ENCODE assay signal across 16 cellular contexts in the genomic region with DNA sequence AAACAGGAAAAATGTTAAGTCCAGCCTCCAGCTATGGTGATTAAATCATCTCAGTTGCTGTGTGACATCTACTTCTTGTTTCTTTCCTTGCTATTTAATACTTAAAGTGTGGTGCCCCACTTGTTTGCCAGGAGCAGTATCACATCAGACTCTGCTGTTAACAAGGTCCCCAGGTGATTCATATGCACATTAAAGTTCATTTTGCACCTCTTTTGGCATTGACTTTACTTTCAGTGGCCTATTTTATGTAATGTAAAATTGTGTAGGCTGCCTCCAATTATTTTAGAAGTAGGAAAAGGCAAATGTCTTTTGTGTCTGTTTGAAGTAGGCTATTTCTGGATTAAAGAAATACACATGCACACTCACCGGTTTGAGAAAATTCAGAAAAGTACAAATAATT. TPM values are rescaled to one million over a fixed set of nuclear protein-coding genes. Genes with fewer than 3 reads are reported as not detected.
A peak's percentile ranks its signal among the peaks of the same experiment; 100 is the strongest.
DNase-seq lines count a peak whose midpoint lies in the region; ATAC-seq and TF ChIP-seq lines count a peak whose summit lies in the region.
"Had no signal": no experiment of that assay in that cellular context is flagged by ENCODE, and none has a peak within 500 bp of the region (broad histone marks: within the 10 kb centered on the region; RNA-seq: fewer than 3 reads in every experiment).

No MANE protein-coding gene starts in this region.

- peak overlapping the region in 1 of 2 donors; percentile 1 for H3K4me3 Mint-ChIP-seq in stimulated activated naive CD8-positive, alpha-beta T cell treated with anti-CD3 and anti-CD28 coated beads, Interleukin-15, amount 100 ng/mL, for 72 hours
- H3K4me3 Mint-ChIP-seq in activated naive CD8-positive, alpha-beta T cell treated with anti-CD3 and anti-CD28 coated beads, Interleukin-2, amount 50 U/mL, for 24 hours: no peak overlapping the region
- H3K4me3 Mint-ChIP-seq: HFFc6 had no signal

- no peak for TF ChIP-seq CTCF in fibroblast of the aortic adventitia (IDR thresholded peaks at IDR 0.05; ENCODE audit: insufficient read depth, low read length)

- H3K27me3 Mint-ChIP-seq in stimulated activated naive CD8-positive, alpha-beta T cell treated with anti-CD3 and anti-CD28 coated beads, Interleukin-15, amount 100 ng/mL, for 72 hours: peaks cover 5% of the 10 kb centered on the region
- H3K27me3 Mint-ChIP-seq in activated naive CD8-positive, alpha-beta T cell treated with anti-CD3 and anti-CD28 coated beads, Interleukin-2, amount 50 U/mL, for 24 hours: peaks cover 3% of the 10 kb centered on the region

- H3K9me3 Mint-ChIP-seq in stimulated activated naive CD8-positive, alpha-beta T cell treated with anti-CD3 and anti-CD28 coated beads, Interleukin-15, amount 100 ng/mL, for 72 hours: no peaks in the 10 kb centered on the region
- no peaks in the 10 kb centered on the region for H3K9me3 Mint-ChIP-seq in activated naive CD8-positive, alpha-beta T cell treated with anti-CD3 and anti-CD28 coated beads, Interleukin-2, amount 50 U/mL, for 24 hours
- H3K9me3 Mint-ChIP-seq: CD4-positive, alpha-beta memory T cell; HFFc6 had no signal

- H3K4me3 ChIP-seq in fibroblast of the aortic adventitia (ENCODE audit: low read depth, low read length): no peak overlapping the region
- H3K4me3 ChIP-seq: A549 had no signal

- H3K27ac Mint-ChIP-seq in stimulated activated naive CD8-positive, alpha-beta T cell treated with anti-CD3 and anti-CD28 coated beads, Interleukin-15, amount 100 ng/mL, for 72 hours: no peak overlapping the region
- no peak overlapping the region for H3K27ac Mint-ChIP-seq in activated naive CD8-positive, alpha-beta T cell treated with anti-CD3 and anti-CD28 coated beads, Interleukin-2, amount 50 U/mL, for 24 hours
- H3K27ac Mint-ChIP-seq: HFFc6 had no signal

- peak; percentile 64 for ATAC-seq in stimulated activated naive CD8-positive, alpha-beta T cell treated with anti-CD3 and anti-CD28 coated beads, Interleukin-15, amount 100 ng/mL, for 72 hours
- ATAC-seq in stimulated activated naive CD8-positive, alpha-beta T cell treated with anti-CD3 and anti-CD28 coated beads, Interleukin-15, Interleukin-2, amounts not matched to agents 100 U/mL and 50 U/mL, for 24 hours: no peak
- peak; percentile 40 for ATAC-seq in activated naive CD8-positive, alpha-beta T cell treated with anti-CD3 and anti-CD28 coated beads, Interleukin-2, amount 50 U/mL, for 24 hours
- ATAC-seq in GM18502 (IDR thresholded peaks at IDR 0.05; ENCODE audit: poor library complexity, unreplicated experiment): no peak
- ATAC-seq: A549 had no signal

- H3K4me1 Mint-ChIP-seq in stimulated activated naive CD8-positive, alpha-beta T cell treated with anti-CD3 and anti-CD28 coated beads, Interleukin-15, amount 100 ng/mL, for 72 hours: no peaks in the 10 kb centered on the region
- peaks cover 9% of the 10 kb centered on the region for H3K4me1 Mint-ChIP-seq in activated naive CD8-positive, alpha-beta T cell treated with anti-CD3 and anti-CD28 coated beads, Interleukin-2, amount 50 U/mL, for 24 hours
- H3K4me1 Mint-ChIP-seq: CD4-positive, alpha-beta memory T cell had no signal

- H3K36me3 Mint-ChIP-seq in activated naive CD8-positive, alpha-beta T cell treated with anti-CD3 and anti-CD28 coated beads, Interleukin-2, amount 50 U/mL, for 24 hours (ENCODE audit: low read depth): no peaks in the 10 kb centered on the region
- H3K36me3 Mint-ChIP-seq: CD4-positive, alpha-beta memory T cell had no signal

- no peak for DNase-seq in stimulated activated naive CD8-positive, alpha-beta T cell treated with anti-CD3 and anti-CD28 coated beads, Interleukin-15, amount 100 ng/mL, for 72 hours
- DNase-seq in stimulated activated naive CD8-positive, alpha-beta T cell treated with anti-CD3 and anti-CD28 coated beads, Interleukin-15, Interleukin-2, amounts not matched to agents 100 U/mL and 50 U/mL, for 24 hours: no peak
- no peak for DNase-seq in activated naive CD8-positive, alpha-beta T cell treated with anti-CD3 and anti-CD28 coated beads, Interleukin-2, amount 50 U/mL, for 24 hours
- DNase-seq in fibroblast of the aortic adventitia (ENCODE audit: low read depth) (peak; percentile 7), RPMI8226 (no peak), COLO829 (ENCODE audit: low spot score) (no peak)
- DNase-seq: BE2C; CD4-positive, alpha-beta memory T cell; COR-L47; DMS153; DMS79 treated with DMSO at 0.1 percent for 48 hours; EL; HCEC 1CT; HFFc6 had no signal

RNA-seq across cellular contexts. Expression of a gene that starts 47.5 kb away (rescaled TPM):
- total RNA-seq in fibroblast of the aortic adventitia (ENCODE audit: low replicate concordance): 79.4 and 116 TPM in 2 replicates
- total RNA-seq: CD4-positive, alpha-beta memory T cell had no signal

Comparison
In these comparisons a context has a peak if more than half of its experiments do, and no peak if none do; other contexts are left out.
1. ATAC-seq: peak in stimulated activated naive CD8-positive, alpha-beta T cell treated with anti-CD3 and anti-CD28 coated beads, Interleukin-15, amount 100 ng/mL, for 72 hours (single experiment) and activated naive CD8-positive, alpha-beta T cell treated with anti-CD3 and anti-CD28 coated beads, Interleukin-2, amount 50 U/mL, for 24 hours (single experiment); none in stimulated activated naive CD8-positive, alpha-beta T cell treated with anti-CD3 and anti-CD28 coated beads, Interleukin-15, Interleukin-2, amounts not matched to agents 100 U/mL and 50 U/mL, for 24 hours (single experiment) and GM18502 (single experiment).